14 cellular contexts compared by ENCODE assay signal in the genomic region with DNA sequence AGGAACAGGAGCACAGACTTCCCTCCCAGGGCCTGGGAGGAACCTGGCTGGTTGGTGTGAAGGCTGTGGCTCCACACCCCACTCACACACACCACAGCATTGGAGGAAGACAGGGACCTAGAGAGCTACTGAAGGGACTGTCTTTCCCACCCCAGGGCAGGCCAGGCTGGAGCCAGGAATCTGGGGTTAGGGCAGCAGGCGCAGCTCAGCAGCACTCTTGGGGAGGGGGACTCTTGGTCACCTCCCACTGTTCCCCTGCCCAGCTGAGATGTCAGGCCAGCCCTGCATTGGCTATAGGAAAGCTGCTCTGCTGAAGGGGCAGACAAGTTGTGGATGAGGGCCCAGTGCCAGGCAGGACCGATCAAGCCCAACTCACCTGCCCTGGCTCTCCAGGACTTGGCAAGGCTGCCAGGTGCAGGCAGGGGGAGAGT. TPM values are rescaled to one million over a fixed set of nuclear protein-coding genes. Genes with fewer than 3 reads are reported as not detected.
"Had no signal": no experiment of that assay in that cellular context is flagged by ENCODE, and none has a peak within 500 bp of the region (broad histone marks: within the 10 kb centered on the region; RNA-seq: fewer than 3 reads in every experiment).

No MANE protein-coding gene starts in this region.

- H3K36me3 ChIP-seq: uterus had no signal

- H3K9me3 ChIP-seq: uterus had no signal

- H3K36me3 Mint-ChIP-seq: immature natural killer cell; natural killer cell treated with Interleukin-12 subunit alpha and Interleukin-12 subunit beta and Interleukin-15 and Interleukin-18, amount 100 ng/mL, for 72 hours had no signal

- H3K4me3 Mint-ChIP-seq: activated CD4-positive, alpha-beta T cell treated with anti-CD3 and anti-CD28 coated beads for 36 hours; activated CD8-positive, alpha-beta T cell treated with anti-CD3 and anti-CD28 coated beads, Interleukin-2, amount 10 ng/mL, durations not matched to agents 7 days and 5 days; activated naive CD4-positive, alpha-beta T cell treated with anti-CD3 and anti-CD28 coated beads for 36 hours; natural killer cell treated with Interleukin-12 subunit alpha and Interleukin-12 subunit beta and Interleukin-15 and Interleukin-18, amount 100 ng/mL, for 72 hours; stimulated activated naive CD8-positive, alpha-beta T cell treated with anti-CD3 and anti-CD28 coated beads, Interleukin-15, amount 100 ng/mL, for 72 hours had no signal

- DNase-seq: activated CD4-positive, alpha-beta T cell treated with anti-CD3 and anti-CD28 coated beads for 36 hours; activated CD8-positive, alpha-beta memory T cell treated with anti-CD3 and anti-CD28 coated beads, Interleukin-2, amount 50 U/mL, for 48 hours; activated CD8-positive, alpha-beta T cell treated with anti-CD3 and anti-CD28 coated beads, Interleukin-2, amount 10 ng/mL, durations not matched to agents 7 days and 5 days; activated naive CD4-positive, alpha-beta T cell treated with anti-CD3 and anti-CD28 coated beads for 36 hours; central memory CD4-positive, alpha-beta T cell; immature natural killer cell; left colon; mammary epithelial cell; stimulated activated CD4-positive, alpha-beta T cell treated with anti-CD3 and anti-CD28 coated beads, Interleukin-2, amount 100 ng/mL, for 48 hours; stimulated activated CD8-positive, alpha-beta memory T cell treated with anti-CD3 and anti-CD28 coated beads, Interleukin-4, amount 100 ng/mL, for 48 hours; stimulated activated naive CD8-positive, alpha-beta T cell treated with anti-CD3 and anti-CD28 coated beads, Interleukin-15, amount 100 ng/mL, for 72 hours; uterus had no signal

- H3K27me3 ChIP-seq: uterus had no signal

- H3K27ac Mint-ChIP-seq: activated CD4-positive, alpha-beta T cell treated with anti-CD3 and anti-CD28 coated beads for 36 hours; activated CD8-positive, alpha-beta T cell treated with anti-CD3 and anti-CD28 coated beads, Interleukin-2, amount 10 ng/mL, durations not matched to agents 7 days and 5 days; activated naive CD4-positive, alpha-beta T cell treated with anti-CD3 and anti-CD28 coated beads for 36 hours; immature natural killer cell; natural killer cell treated with Interleukin-12 subunit alpha and Interleukin-12 subunit beta and Interleukin-15 and Interleukin-18, amount 100 ng/mL, for 72 hours; stimulated activated naive CD8-positive, alpha-beta T cell treated with anti-CD3 and anti-CD28 coated beads, Interleukin-15, amount 100 ng/mL, for 72 hours had no signal

- H3K4me1 ChIP-seq: uterus had no signal

- H3K27ac ChIP-seq: uterus, VCaP had no signal

- ATAC-seq: activated CD4-positive, alpha-beta T cell treated with anti-CD3 and anti-CD28 coated beads for 36 hours; activated CD8-positive, alpha-beta T cell treated with anti-CD3 and anti-CD28 coated beads, Interleukin-2, amount 10 ng/mL, durations not matched to agents 7 days and 5 days; left colon; stimulated activated naive CD8-positive, alpha-beta T cell treated with anti-CD3 and anti-CD28 coated beads, Interleukin-15, amount 100 ng/mL, for 72 hours had no signal

- H3K9me3 Mint-ChIP-seq: activated naive CD4-positive, alpha-beta T cell treated with anti-CD3 and anti-CD28 coated beads for 36 hours; immature natural killer cell; natural killer cell treated with Interleukin-12 subunit alpha and Interleukin-12 subunit beta and Interleukin-15 and Interleukin-18, amount 100 ng/mL, for 72 hours; stimulated activated naive CD8-positive, alpha-beta T cell treated with anti-CD3 and anti-CD28 coated beads, Interleukin-15, amount 100 ng/mL, for 72 hours had no signal

- H3K4me3 ChIP-seq: uterus had no signal

RNA-seq across cellular contexts. Expression of a gene that starts 1.6 kb away (rescaled TPM):
- polyA plus RNA-seq: immature natural killer cell had no signal
